In genomic region chr1:41678141-41678878, GRCh38 we compare ENCODE assay signal across 9 cellular contexts.
DNase-seq lines count a peak whose midpoint lies in the region; ATAC-seq and TF ChIP-seq lines count a peak whose summit lies in the region.
"Had no signal": no experiment of that assay in that cellular context is flagged by ENCODE, and none has a peak within 500 bp of the region (broad histone marks: within the 10 kb centered on the region; RNA-seq: fewer than 3 reads in every experiment).

No MANE protein-coding gene starts in this region.

- H3K27ac ChIP-seq in heart right ventricle, result peak overlapping the region in 5 of 10 donors; percentile 17 to 50 (median 47)
- peak overlapping the region in 3 of 4 donors; percentile 19 to 35 (median 22) for H3K27ac ChIP-seq in transverse colon
- H3K27ac ChIP-seq: C4-2B had no signal

- H3K36me3 ChIP-seq in heart right ventricle (no peaks in the 10 kb centered on the region), transverse colon (no peaks in the 10 kb centered on the region)

- peak overlapping the region; percentile 69 for H3K27ac Mint-ChIP-seq in activated T-cell treated with anti-CD3 and anti-CD28 coated beads, Interleukin-2, amount 50 U/mL, for 72 hours

- no peak for TF ChIP-seq POLR2A in transverse colon (IDR thresholded peaks at IDR 0.05)

- intact Hi-C loops in heart right ventricle (cut with DNase I), result loop anchor here in 1 of 10 donors (1.0 kb wide), 1 partner anchor 16 kb away; no protein-coding TSS in a partner anchor
- intact Hi-C loops in transverse colon (cut with DNase I; ENCODE audit: low total_unique reads), result no loop called here

- H3K9me3 ChIP-seq in heart right ventricle (no peaks in the 10 kb centered on the region), transverse colon (no peaks in the 10 kb centered on the region)

- H3K4me3 Mint-ChIP-seq in activated T-cell treated with anti-CD3 and anti-CD28 coated beads, Interleukin-2, amount 50 U/mL, for 72 hours, result peak overlapping the region; percentile 5 to 62

- H3K4me1 Mint-ChIP-seq in activated T-cell treated with anti-CD3 and anti-CD28 coated beads, Interleukin-2, amount 50 U/mL, for 72 hours (ENCODE audit: low read depth), result peaks cover 87% of the 10 kb centered on the region

- in situ Hi-C loops in transverse colon (cut with MboI; ENCODE audit: low pct_ligation_motif_present in 1 of 4, low pct_unique_long_range_greater_than_20kb in 1 of 4, low sequenced_read_pairs in 3 of 4), result no loop called here

- H3K9me3 Mint-ChIP-seq in activated T-cell treated with anti-CD3 and anti-CD28 coated beads, Interleukin-2, amount 50 U/mL, for 72 hours, result no peaks in the 10 kb centered on the region

- no peaks in the 10 kb centered on the region for H3K27me3 Mint-ChIP-seq in activated T-cell treated with anti-CD3 and anti-CD28 coated beads, Interleukin-2, amount 50 U/mL, for 72 hours (ENCODE audit: low read depth)

- 70 to 74% methylated on average over 12 of the region's 12 CpGs for WGBS in heart right ventricle, 2 donors
- WGBS in transverse colon (ENCODE audit: low coverage in 1 of 2), 2 donors, result 75% methylated on average over 12 of the region's 12 CpGs; no CpG with 5 or more reads in 1 of the 2 donors

- TF ChIP-seq EP300 in transverse colon (IDR thresholded peaks at IDR 0.05; ENCODE audit: low read depth), result no peak

- peak; percentile 57 to 64 for ATAC-seq in activated T-cell treated with anti-CD3 and anti-CD28 coated beads, Interleukin-2, amount 50 U/mL, for 72 hours (replicated peaks in 1 of 2)
- peak in 7 of 8 donors; percentile 25 to 56 (median 43) for ATAC-seq in heart right ventricle
- no peak for ATAC-seq in HG02870 (IDR thresholded peaks at IDR 0.05; ENCODE audit: unreplicated experiment)
- no peak for ATAC-seq in HG03565 (IDR thresholded peaks at IDR 0.05; ENCODE audit: unreplicated experiment)

- H3K36me3 Mint-ChIP-seq in activated T-cell treated with anti-CD3 and anti-CD28 coated beads, Interleukin-2, amount 50 U/mL, for 72 hours (ENCODE audit: insufficient read depth in 2 of 2), result no peaks in the 10 kb centered on the region

- DNase-seq in activated T-cell treated with anti-CD3 and anti-CD28 coated beads, Interleukin-2, amount 50 U/mL, for 72 hours, result no peak
- DNase-seq in activated T-cell treated with anti-CD3 and anti-CD28 coated beads, Interleukin-2, amount 50 U/mL, for 1 hour, result no peak
- DNase-seq in SKM-1 (lab: John Stamatoyannopoulos, UW; ENCODE audit: unreplicated experiment), result peak; percentile 42
- peak; percentile 43 to 77 for DNase-seq in heart right ventricle
- DNase-seq in transverse colon, result no peak
- DNase-seq in amniotic stem cell (lab: John Stamatoyannopoulos, UW), result no peak

- peaks cover 11 to 54% (median 38%) of the 10 kb centered on the region in 9 donors for H3K4me1 ChIP-seq in heart right ventricle
- peaks cover 0 to 9% (median 1%) of the 10 kb centered on the region in 4 donors for H3K4me1 ChIP-seq in transverse colon

- TF ChIP-seq CTCF in heart right ventricle (IDR thresholded peaks at IDR 0.05), result no peak
- no peak for TF ChIP-seq CTCF in transverse colon (IDR thresholded peaks at IDR 0.05)

- H3K4me3 ChIP-seq in heart right ventricle, result no peak overlapping the region
- no peak overlapping the region for H3K4me3 ChIP-seq in transverse colon

- H3K27me3 ChIP-seq in heart right ventricle, result no peaks in the 10 kb centered on the region
- no peaks in the 10 kb centered on the region for H3K27me3 ChIP-seq in transverse colon

Comparison
In these comparisons a context has a peak if more than half of its experiments do, and no peak if none do; other contexts are left out.
1. ATAC-seq: peak in activated T-cell treated with anti-CD3 and anti-CD28 coated beads, Interleukin-2, amount 50 U/mL, for 72 hours (2 of 2) and heart right ventricle (7 of 8); none in HG02870 (single experiment) and HG03565 (single experiment).
2. DNase-seq: peak in SKM-1 (single experiment) and heart right ventricle (2 of 2); none in activated T-cell treated with anti-CD3 and anti-CD28 coated beads, Interleukin-2, amount 50 U/mL, for 72 hours (0 of 2), activated T-cell treated with anti-CD3 and anti-CD28 coated beads, Interleukin-2, amount 50 U/mL, for 1 hour (single experiment), transverse colon (single experiment) and amniotic stem cell (single experiment).